In the genomic region with DNA sequence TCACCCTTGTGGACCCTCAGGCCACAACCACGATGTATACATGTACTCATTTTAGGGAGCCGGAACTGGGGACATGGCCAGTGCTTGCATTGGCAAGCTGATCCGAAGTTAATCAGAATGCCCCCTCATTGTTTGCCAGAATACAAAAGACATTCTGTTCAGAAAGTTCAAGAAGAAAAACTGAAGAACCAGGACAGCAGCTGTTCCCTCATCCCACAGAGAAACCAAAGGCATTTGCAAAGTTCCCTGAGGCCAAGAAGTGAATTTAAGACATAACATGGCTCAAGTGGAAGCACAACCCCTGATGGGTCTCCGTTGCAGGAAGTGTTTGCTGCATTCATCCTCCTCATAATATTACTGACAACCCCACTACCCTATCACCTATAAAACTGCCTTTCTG, we compare ENCODE assay signal across 11 cellular contexts.
DNase-seq lines count a peak whose midpoint lies in the region; TF ChIP-seq lines count a peak whose summit lies in the region.
"Had no signal": no experiment of that assay in that cellular context is flagged by ENCODE, and none has a peak within 500 bp of the region (broad histone marks: within the 10 kb centered on the region; RNA-seq: fewer than 3 reads in every experiment).

No MANE protein-coding gene starts in this region.

- H3K4me2 ChIP-seq in fibroblast of lung (ENCODE audit: extremely low read depth, insufficient read depth, low read length) = peak overlapping the region; percentile 88

- TF ChIP-seq CTCF in AG04449 (IDR thresholded peaks at IDR 0.05; ENCODE audit: insufficient read depth, low read length, missing control alignments) (no peak), fibroblast of lung (conservative IDR thresholded peaks at IDR 0.05 in 1 of 2, IDR thresholded peaks at IDR 0.05 in 1 of 2; ENCODE audit: low read depth in 1 of 2, low read length in 2 of 2) (no peak), osteocyte (IDR thresholded peaks at IDR 0.05) (no peak), GM13976 (IDR thresholded peaks at IDR 0.05; ENCODE audit: borderline replicate concordance, control extremely low read depth, extremely low read depth, insufficient read depth, missing control alignments) (no peak)

- peak overlapping the region; percentile 81 for H3K4me3 ChIP-seq in AG04449 (ENCODE audit: low read depth, low read length)
- H3K4me3 ChIP-seq in fibroblast of lung (replicated peaks in 1 of 4; ENCODE audit: control extremely low read depth in 1 of 4, insufficient read depth in 1 of 4, low read depth in 3 of 4, low read length in 4 of 4) = peak overlapping the region; percentile 54 to 79 (median 63)

- H4K20me1 ChIP-seq in fibroblast of lung (ENCODE audit: control insufficient read depth, extremely low read depth, insufficient read depth, low read length) = no peaks in the 10 kb centered on the region

- POLR2A ChIA-PET in AG04449 (lab: Yijun Ruan, JAX) = interaction anchor here (1.0 to 4.4 kb wide), 8 partner anchors 24 to 126 kb away, joined by 3 to 35 read pairs (median 10); partner anchors contain the start of genes RPL27A and TRIM66

- peak overlapping the region; percentile 50 for H3K9ac ChIP-seq in fibroblast of lung (ENCODE audit: insufficient read depth, low read length)

- peaks cover 15% of the 10 kb centered on the region for H3K36me3 Mint-ChIP-seq in osteocyte (ENCODE audit: unreplicated experiment)

- H3K27me3 ChIP-seq in fibroblast of lung (ENCODE audit: control insufficient read depth, insufficient read depth, low read length) = no peaks in the 10 kb centered on the region

- in situ Hi-C loops in SK-MEL-5 (cut with HindIII; ENCODE audit: low pct_unique_long_range_greater_than_20kb, low sequenced_read_pairs) (no loop called here), GM13976 (cut with MboI; ENCODE audit: low sequenced_read_pairs, unreplicated experiment) (no loop called here)

- DNase-seq in AG04449 (ENCODE audit: low read depth, low spot score) (no peak), SK-MEL-5 (ENCODE audit: low read depth, low spot score) (peak; percentile 54), fibroblast of lung (ENCODE audit: low read depth in 2 of 2) (peak in 1 of 2 donors; percentile 42), osteocyte (ENCODE audit: extremely low spot score, unreplicated experiment) (no peak), GM13976 (ENCODE audit: low spot score) (no peak), DMS79 treated with DMSO at 0.1 percent for 48 hours (lab: John Stamatoyannopoulos, UW) (no peak), H4 (ENCODE audit: low spot score) (no peak), glomerular visceral epithelial cell (ENCODE audit: extremely low spot score) (no peak)
- DNase-seq: activated naive CD4-positive, alpha-beta T cell; NCI-H345; T1000 had no signal

- CTCF ChIA-PET in AG04449 (lab: Yijun Ruan, JAX) = interaction anchor here (0.6 to 7.4 kb wide), 9 partner anchors 12 to 151 kb away, joined by 3 to 50 read pairs (median 5); no protein-coding TSS in a partner anchor

- H3K4me1 Mint-ChIP-seq in osteocyte (ENCODE audit: unreplicated experiment) = peaks cover 7% of the 10 kb centered on the region

- H3K27me3 Mint-ChIP-seq in osteocyte (ENCODE audit: unreplicated experiment) = no peaks in the 10 kb centered on the region

- H3K27ac ChIP-seq in fibroblast of lung (ENCODE audit: insufficient read depth, low read length) = peak overlapping the region; percentile 88

- H3K79me2 ChIP-seq in fibroblast of lung (ENCODE audit: control insufficient read depth, insufficient read depth, low read length) = peaks cover 54% of the 10 kb centered on the region

- H3K9me3 ChIP-seq in fibroblast of lung (ENCODE audit: control insufficient read depth, insufficient read depth, low read depth, low read length) = no peaks in the 10 kb centered on the region

- H3K27ac Mint-ChIP-seq in osteocyte (ENCODE audit: unreplicated experiment) = peak overlapping the region; percentile 96

- H3K4me1 ChIP-seq in fibroblast of lung (ENCODE audit: control insufficient read depth, extremely low read depth, insufficient read depth, low read length) = peaks cover 26% of the 10 kb centered on the region

- H2AFZ ChIP-seq in fibroblast of lung (ENCODE audit: low read length) = no peak overlapping the region

- H3K36me3 ChIP-seq in fibroblast of lung (ENCODE audit: control insufficient read depth, insufficient read depth, low read length) = no peaks in the 10 kb centered on the region

- H3K4me3 Mint-ChIP-seq in osteocyte (ENCODE audit: unreplicated experiment) = peak overlapping the region; percentile 84

- H3K9me3 Mint-ChIP-seq in osteocyte (ENCODE audit: unreplicated experiment) = no peaks in the 10 kb centered on the region
